ENCODE assay signal across 1 cellular context in genomic region chr4:110033994-110034393, GRCh38.
TF ChIP-seq lines count a peak whose summit lies in the region.

No MANE protein-coding gene starts in this region.

TF ChIP-seq in GM12878, 131 proteins besides CTCF, POLR2A, EP300 and RAD21 (continues in another document):
- TF ChIP-seq ZNF24 (IDR thresholded peaks at IDR 0.05) (0 out of 2 replicates have a peak, but pooled peaks have one; percentile 8), JUND (IDR thresholded peaks at IDR 0.05; ENCODE audit: low read depth, low read length) (no peak), MTA3 (IDR thresholded peaks at IDR 0.05; ENCODE audit: borderline replicate concordance, low read length) (no peak), ZNF384 (IDR thresholded peaks at IDR 0.05; ENCODE audit: borderline replicate concordance, low read depth, low read length) (peak; percentile 57; the same call in 1 of the 2 replicates), SP1 (IDR thresholded peaks at IDR 0.05; ENCODE audit: low read depth, low read length) (no peak), CHD1 (IDR thresholded peaks at IDR 0.05; ENCODE audit: low read depth, low read length) (no peak), IKZF1 (conservative IDR thresholded peaks at IDR 0.05) (peak; percentile 81), PAX8 (IDR thresholded peaks at IDR 0.05) (no peak), TBL1XR1 (IDR thresholded peaks at IDR 0.05; ENCODE audit: low read depth, low read length) (0 out of 2 replicates have a peak, but pooled peaks have one; percentile 40), IKZF2 (IDR thresholded peaks at IDR 0.05) (peak; percentile 81 to 86), PBX3 (IDR thresholded peaks at IDR 0.05; ENCODE audit: insufficient replicate concordance, low read depth, low read length) (no peak), BCL11A (IDR thresholded peaks at IDR 0.05; ENCODE audit: low read depth, low read length) (peak; percentile 91), LARP7 (IDR thresholded peaks at IDR 0.05) (no peak), ZBED1 (IDR thresholded peaks at IDR 0.05; ENCODE audit: borderline replicate concordance) (no peak), ETV6 (conservative IDR thresholded peaks at IDR 0.05 in 1 of 2, IDR thresholded peaks at IDR 0.05 in 1 of 2; ENCODE audit: borderline replicate concordance in 1 of 2, low read depth in 1 of 2) (peak in 1 of 2 experiments; percentile 76; a peak in 2 of 4 replicates), RELA (IDR thresholded peaks at IDR 0.05; ENCODE audit: borderline replicate concordance, partially characterized antibody) (no peak), POU2F2 (IDR thresholded peaks at IDR 0.05; ENCODE audit: borderline replicate concordance, low read depth, low read length) (peak; percentile 19; the same call in 1 of the 3 replicates), POLR2AphosphoS2 (IDR thresholded peaks at IDR 0.05; ENCODE audit: low read depth, low read length) (no peak), E2F8 (IDR thresholded peaks at IDR 0.05; ENCODE audit: low read depth, partially characterized antibody) (no peak), ZBTB11 (CRISPR knock-in tag; IDR thresholded peaks at IDR 0.05) (no peak), YBX1 (IDR thresholded peaks at IDR 0.05) (no peak), KLF5 (IDR thresholded peaks at IDR 0.05; ENCODE audit: partially characterized antibody) (no peak), SRF (IDR thresholded peaks at IDR 0.05; ENCODE audit: low read depth in 2 of 2, low read length in 2 of 2) (0 out of 4 replicates have a peak, but pooled peaks of 1 of the 2 experiments have one; percentile 17), NBN (IDR thresholded peaks at IDR 0.05) (no peak), USF1 (IDR thresholded peaks at IDR 0.05; ENCODE audit: borderline replicate concordance, extremely low read length, insufficient read depth, low read depth, low read length) (no peak), FOXM1 (IDR thresholded peaks at IDR 0.05; ENCODE audit: low read depth, low read length) (peak; percentile 36; the same call in 1 of the 2 replicates)
- TF ChIP-seq, protein P1, sequence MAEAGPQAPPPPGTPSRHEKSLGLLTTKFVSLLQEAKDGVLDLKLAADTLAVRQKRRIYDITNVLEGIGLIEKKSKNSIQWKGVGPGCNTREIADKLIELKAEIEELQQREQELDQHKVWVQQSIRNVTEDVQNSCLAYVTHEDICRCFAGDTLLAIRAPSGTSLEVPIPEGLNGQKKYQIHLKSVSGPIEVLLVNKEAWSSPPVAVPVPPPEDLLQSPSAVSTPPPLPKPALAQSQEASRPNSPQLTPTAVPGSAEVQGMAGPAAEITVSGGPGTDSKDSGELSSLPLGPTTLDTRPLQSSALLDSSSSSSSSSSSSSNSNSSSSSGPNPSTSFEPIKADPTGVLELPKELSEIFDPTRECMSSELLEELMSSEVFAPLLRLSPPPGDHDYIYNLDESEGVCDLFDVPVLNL (IDR thresholded peaks at IDR 0.05; ENCODE audit: low read depth, low read length), result no peak
- TF ChIP-seq, protein P2, sequence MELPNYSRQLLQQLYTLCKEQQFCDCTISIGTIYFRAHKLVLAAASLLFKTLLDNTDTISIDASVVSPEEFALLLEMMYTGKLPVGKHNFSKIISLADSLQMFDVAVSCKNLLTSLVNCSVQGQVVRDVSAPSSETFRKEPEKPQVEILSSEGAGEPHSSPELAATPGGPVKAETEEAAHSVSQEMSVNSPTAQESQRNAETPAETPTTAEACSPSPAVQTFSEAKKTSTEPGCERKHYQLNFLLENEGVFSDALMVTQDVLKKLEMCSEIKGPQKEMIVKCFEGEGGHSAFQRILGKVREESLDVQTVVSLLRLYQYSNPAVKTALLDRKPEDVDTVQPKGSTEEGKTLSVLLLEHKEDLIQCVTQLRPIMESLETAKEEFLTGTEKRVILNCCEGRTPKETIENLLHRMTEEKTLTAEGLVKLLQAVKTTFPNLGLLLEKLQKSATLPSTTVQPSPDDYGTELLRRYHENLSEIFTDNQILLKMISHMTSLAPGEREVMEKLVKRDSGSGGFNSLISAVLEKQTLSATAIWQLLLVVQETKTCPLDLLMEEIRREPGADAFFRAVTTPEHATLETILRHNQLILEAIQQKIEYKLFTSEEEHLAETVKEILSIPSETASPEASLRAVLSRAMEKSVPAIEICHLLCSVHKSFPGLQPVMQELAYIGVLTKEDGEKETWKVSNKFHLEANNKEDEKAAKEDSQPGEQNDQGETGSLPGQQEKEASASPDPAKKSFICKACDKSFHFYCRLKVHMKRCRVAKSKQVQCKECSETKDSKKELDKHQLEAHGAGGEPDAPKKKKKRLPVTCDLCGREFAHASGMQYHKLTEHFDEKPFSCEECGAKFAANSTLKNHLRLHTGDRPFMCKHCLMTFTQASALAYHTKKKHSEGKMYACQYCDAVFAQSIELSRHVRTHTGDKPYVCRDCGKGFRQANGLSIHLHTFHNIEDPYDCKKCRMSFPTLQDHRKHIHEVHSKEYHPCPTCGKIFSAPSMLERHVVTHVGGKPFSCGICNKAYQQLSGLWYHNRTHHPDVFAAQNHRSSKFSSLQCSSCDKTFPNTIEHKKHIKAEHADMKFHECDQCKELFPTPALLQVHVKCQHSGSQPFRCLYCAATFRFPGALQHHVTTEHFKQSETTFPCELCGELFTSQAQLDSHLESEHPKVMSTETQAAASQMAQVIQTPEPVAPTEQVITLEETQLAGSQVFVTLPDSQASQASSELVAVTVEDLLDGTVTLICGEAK (IDR thresholded peaks at IDR 0.05; ENCODE audit: borderline replicate concordance), result no peak
- TF ChIP-seq, protein P3, sequence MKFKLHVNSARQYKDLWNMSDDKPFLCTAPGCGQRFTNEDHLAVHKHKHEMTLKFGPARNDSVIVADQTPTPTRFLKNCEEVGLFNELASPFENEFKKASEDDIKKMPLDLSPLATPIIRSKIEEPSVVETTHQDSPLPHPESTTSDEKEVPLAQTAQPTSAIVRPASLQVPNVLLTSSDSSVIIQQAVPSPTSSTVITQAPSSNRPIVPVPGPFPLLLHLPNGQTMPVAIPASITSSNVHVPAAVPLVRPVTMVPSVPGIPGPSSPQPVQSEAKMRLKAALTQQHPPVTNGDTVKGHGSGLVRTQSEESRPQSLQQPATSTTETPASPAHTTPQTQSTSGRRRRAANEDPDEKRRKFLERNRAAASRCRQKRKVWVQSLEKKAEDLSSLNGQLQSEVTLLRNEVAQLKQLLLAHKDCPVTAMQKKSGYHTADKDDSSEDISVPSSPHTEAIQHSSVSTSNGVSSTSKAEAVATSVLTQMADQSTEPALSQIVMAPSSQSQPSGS (IDR thresholded peaks at IDR 0.05; ENCODE audit: low read length), result peak; percentile 36; the same call in 1 of the 2 replicates
- TF ChIP-seq, protein P4, sequence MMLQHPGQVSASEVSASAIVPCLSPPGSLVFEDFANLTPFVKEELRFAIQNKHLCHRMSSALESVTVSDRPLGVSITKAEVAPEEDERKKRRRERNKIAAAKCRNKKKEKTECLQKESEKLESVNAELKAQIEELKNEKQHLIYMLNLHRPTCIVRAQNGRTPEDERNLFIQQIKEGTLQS (IDR thresholded peaks at IDR 0.05; ENCODE audit: borderline replicate concordance, extremely low read depth, low read depth, low read length), result no peak
- TF ChIP-seq, protein P5, sequence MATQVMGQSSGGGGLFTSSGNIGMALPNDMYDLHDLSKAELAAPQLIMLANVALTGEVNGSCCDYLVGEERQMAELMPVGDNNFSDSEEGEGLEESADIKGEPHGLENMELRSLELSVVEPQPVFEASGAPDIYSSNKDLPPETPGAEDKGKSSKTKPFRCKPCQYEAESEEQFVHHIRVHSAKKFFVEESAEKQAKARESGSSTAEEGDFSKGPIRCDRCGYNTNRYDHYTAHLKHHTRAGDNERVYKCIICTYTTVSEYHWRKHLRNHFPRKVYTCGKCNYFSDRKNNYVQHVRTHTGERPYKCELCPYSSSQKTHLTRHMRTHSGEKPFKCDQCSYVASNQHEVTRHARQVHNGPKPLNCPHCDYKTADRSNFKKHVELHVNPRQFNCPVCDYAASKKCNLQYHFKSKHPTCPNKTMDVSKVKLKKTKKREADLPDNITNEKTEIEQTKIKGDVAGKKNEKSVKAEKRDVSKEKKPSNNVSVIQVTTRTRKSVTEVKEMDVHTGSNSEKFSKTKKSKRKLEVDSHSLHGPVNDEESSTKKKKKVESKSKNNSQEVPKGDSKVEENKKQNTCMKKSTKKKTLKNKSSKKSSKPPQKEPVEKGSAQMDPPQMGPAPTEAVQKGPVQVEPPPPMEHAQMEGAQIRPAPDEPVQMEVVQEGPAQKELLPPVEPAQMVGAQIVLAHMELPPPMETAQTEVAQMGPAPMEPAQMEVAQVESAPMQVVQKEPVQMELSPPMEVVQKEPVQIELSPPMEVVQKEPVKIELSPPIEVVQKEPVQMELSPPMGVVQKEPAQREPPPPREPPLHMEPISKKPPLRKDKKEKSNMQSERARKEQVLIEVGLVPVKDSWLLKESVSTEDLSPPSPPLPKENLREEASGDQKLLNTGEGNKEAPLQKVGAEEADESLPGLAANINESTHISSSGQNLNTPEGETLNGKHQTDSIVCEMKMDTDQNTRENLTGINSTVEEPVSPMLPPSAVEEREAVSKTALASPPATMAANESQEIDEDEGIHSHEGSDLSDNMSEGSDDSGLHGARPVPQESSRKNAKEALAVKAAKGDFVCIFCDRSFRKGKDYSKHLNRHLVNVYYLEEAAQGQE (IDR thresholded peaks at IDR 0.05; ENCODE audit: low read depth, low read length), result no peak
- TF ChIP-seq, protein P6, sequence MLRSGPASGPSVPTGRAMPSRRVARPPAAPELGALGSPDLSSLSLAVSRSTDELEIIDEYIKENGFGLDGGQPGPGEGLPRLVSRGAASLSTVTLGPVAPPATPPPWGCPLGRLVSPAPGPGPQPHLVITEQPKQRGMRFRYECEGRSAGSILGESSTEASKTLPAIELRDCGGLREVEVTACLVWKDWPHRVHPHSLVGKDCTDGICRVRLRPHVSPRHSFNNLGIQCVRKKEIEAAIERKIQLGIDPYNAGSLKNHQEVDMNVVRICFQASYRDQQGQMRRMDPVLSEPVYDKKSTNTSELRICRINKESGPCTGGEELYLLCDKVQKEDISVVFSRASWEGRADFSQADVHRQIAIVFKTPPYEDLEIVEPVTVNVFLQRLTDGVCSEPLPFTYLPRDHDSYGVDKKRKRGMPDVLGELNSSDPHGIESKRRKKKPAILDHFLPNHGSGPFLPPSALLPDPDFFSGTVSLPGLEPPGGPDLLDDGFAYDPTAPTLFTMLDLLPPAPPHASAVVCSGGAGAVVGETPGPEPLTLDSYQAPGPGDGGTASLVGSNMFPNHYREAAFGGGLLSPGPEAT (IDR thresholded peaks at IDR 0.05; ENCODE audit: low read depth), result peak; percentile 50; the same call in 1 of the 2 replicates
